8 cellular contexts compared by ENCODE assay signal in genomic region chr21:32392880-32393676, GRCh38. TPM values are rescaled to one million over a fixed set of nuclear protein-coding genes. Genes with fewer than 3 reads are reported as not detected.
DNase-seq lines count a peak whose midpoint lies in the region; ATAC-seq and TF ChIP-seq lines count a peak whose summit lies in the region.

URB1 (minus strand) TSS chr21:32393012; CDS start chr21:32392910, 102 bp downstream.

- H3K27ac ChIP-seq in right cardiac atrium (ENCODE audit: low read length) (peak within 1 kb of the TSS; percentile 73), rectal smooth muscle tissue (ENCODE audit: low read depth, low read length) (peak within 1 kb of the TSS; percentile 59), vagina (peak within 1 kb of the TSS; percentile 75)

- H3K9ac ChIP-seq in rectal smooth muscle tissue (ENCODE audit: low read length): peak within 1 kb of the TSS; percentile 38

- H3K9me3 ChIP-seq in right cardiac atrium (ENCODE audit: control insufficient read depth, low read length) (no peaks in the 10 kb centered on the region), vagina (no peaks in the 10 kb centered on the region)

- no peak for TF ChIP-seq CTCF in vagina (IDR thresholded peaks at IDR 0.05)

- no peaks in the 10 kb centered on the region for H3K27me3 ChIP-seq in right cardiac atrium (ENCODE audit: control insufficient read depth, insufficient read depth)
- no peaks in the 10 kb centered on the region for H3K27me3 ChIP-seq in rectal smooth muscle tissue (ENCODE audit: control insufficient read depth, insufficient read depth, low read length)
- no peaks in the 10 kb centered on the region for H3K27me3 ChIP-seq in vagina

- H3K4me1 Mint-ChIP-seq in T-helper 2 cell treated with Interferon-gamma antibody and Interleukin-4, amounts not matched to agents 5 μg/mL and 100 μg/mL, for 36 hours (ENCODE audit: low read depth): peaks cover 35% of the 10 kb centered on the region

- peak in 1 of 2 donors; percentile 65 for TF ChIP-seq POLR2A in vagina (IDR thresholded peaks at IDR 0.05)

- H3K36me3 ChIP-seq in rectal smooth muscle tissue (ENCODE audit: control insufficient read depth, insufficient read depth, low read length) (no peaks in the 10 kb centered on the region), vagina (peaks cover 0 to 2% of the 10 kb centered on the region in 2 donors)

- intact Hi-C loops in right cardiac atrium (cut with DNase I): loop anchor here in 1 of 4 donors (10.0 kb wide), 1 partner anchor 212 kb away; no protein-coding TSS in a partner anchor
- intact Hi-C loops in vagina (cut with DNase I): no loop called here

- 5% methylated on average over 59 of the region's 59 CpGs for WGBS in right cardiac atrium

- H3K36me3 Mint-ChIP-seq in T-helper 2 cell treated with Interferon-gamma antibody and Interleukin-4, amounts not matched to agents 5 μg/mL and 100 μg/mL, for 36 hours (ENCODE audit: low read depth): peaks cover 10% of the 10 kb centered on the region

- H3K27ac Mint-ChIP-seq in T-helper 2 cell treated with Interferon-gamma antibody and Interleukin-4, amounts not matched to agents 5 μg/mL and 100 μg/mL, for 36 hours: peak within 1 kb of the TSS; percentile 88

- peak; percentile 56 for DNase-seq in NCI-H187 treated with DMSO at 0.1 percent for 48 hours (lab: John Stamatoyannopoulos, UW)
- peak; percentile 91 for DNase-seq in T-helper 2 cell treated with Interferon-gamma antibody and Interleukin-4, amounts not matched to agents 5 μg/mL and 100 μg/mL, for 36 hours (ENCODE audit: low spot score)
- peak; percentile 34 to 96 (median 89) for DNase-seq in anterior cingulate cortex (lab: John Stamatoyannopoulos, UW)
- peak; percentile 95 to 98 (median 98) for DNase-seq in right cardiac atrium
- DNase-seq in vagina (ENCODE audit: extremely low spot score in 2 of 2): no peak

- H3K4me3 ChIP-seq in right cardiac atrium (ENCODE audit: low read length): peak within 1 kb of the TSS; percentile 87
- H3K4me3 ChIP-seq in rectal smooth muscle tissue (ENCODE audit: low read length): peak within 1 kb of the TSS; percentile 89
- peak within 1 kb of the TSS; percentile 89 to 98 for H3K4me3 ChIP-seq in vagina

- H3K4me1 ChIP-seq in right cardiac atrium (ENCODE audit: control insufficient read depth, insufficient read depth, low read length) (peaks cover 2% of the 10 kb centered on the region), rectal smooth muscle tissue (ENCODE audit: control insufficient read depth, insufficient read depth, low read length) (peaks cover 7% of the 10 kb centered on the region), vagina (peaks cover 45% of the 10 kb centered on the region)

- no peaks in the 10 kb centered on the region for H3K9me3 Mint-ChIP-seq in T-helper 2 cell treated with Interferon-gamma antibody and Interleukin-4, amounts not matched to agents 5 μg/mL and 100 μg/mL, for 36 hours

- ATAC-seq in GM18498 (IDR thresholded peaks at IDR 0.05; ENCODE audit: unreplicated experiment) (peak; percentile 98), HG02870 (IDR thresholded peaks at IDR 0.05; ENCODE audit: unreplicated experiment) (peak; percentile 92), right cardiac atrium (peak; percentile 99)

- H3K4me3 Mint-ChIP-seq in T-helper 2 cell treated with Interferon-gamma antibody and Interleukin-4, amounts not matched to agents 5 μg/mL and 100 μg/mL, for 36 hours: peak within 1 kb of the TSS; percentile 92

- peaks cover 6% of the 10 kb centered on the region for H3K27me3 Mint-ChIP-seq in T-helper 2 cell treated with Interferon-gamma antibody and Interleukin-4, amounts not matched to agents 5 μg/mL and 100 μg/mL, for 36 hours (ENCODE audit: low read depth)

RNA-seq across cellular contexts. Expression of gene URB1, which starts in this region (rescaled TPM):
- 10 to 100 TPM in 2 of 4 donors, 1 to 10 TPM in 2; 8.3 to 13.8 (median 9.9) TPM for total RNA-seq in right cardiac atrium
- polyA plus RNA-seq in right cardiac atrium: 3.3 TPM
- 23.8 TPM for total RNA-seq in vagina

Comparison
In these comparisons a context has a peak if more than half of its experiments do, and no peak if none do; other contexts are left out.
1. DNase-seq: peak in NCI-H187 treated with DMSO at 0.1 percent for 48 hours (single experiment), T-helper 2 cell treated with Interferon-gamma antibody and Interleukin-4, amounts not matched to agents 5 μg/mL and 100 μg/mL, for 36 hours (single experiment), anterior cingulate cortex (58 of 58) and right cardiac atrium (3 of 3); none in vagina (0 of 2).
2. Peak in every context shown above with its lines, with median percentiles within 50 percentile points of each other: ATAC-seq, H3K27ac ChIP-seq and H3K4me3 ChIP-seq.